Comparison of ENCODE assay signal across 8 cellular contexts in the genomic region with DNA sequence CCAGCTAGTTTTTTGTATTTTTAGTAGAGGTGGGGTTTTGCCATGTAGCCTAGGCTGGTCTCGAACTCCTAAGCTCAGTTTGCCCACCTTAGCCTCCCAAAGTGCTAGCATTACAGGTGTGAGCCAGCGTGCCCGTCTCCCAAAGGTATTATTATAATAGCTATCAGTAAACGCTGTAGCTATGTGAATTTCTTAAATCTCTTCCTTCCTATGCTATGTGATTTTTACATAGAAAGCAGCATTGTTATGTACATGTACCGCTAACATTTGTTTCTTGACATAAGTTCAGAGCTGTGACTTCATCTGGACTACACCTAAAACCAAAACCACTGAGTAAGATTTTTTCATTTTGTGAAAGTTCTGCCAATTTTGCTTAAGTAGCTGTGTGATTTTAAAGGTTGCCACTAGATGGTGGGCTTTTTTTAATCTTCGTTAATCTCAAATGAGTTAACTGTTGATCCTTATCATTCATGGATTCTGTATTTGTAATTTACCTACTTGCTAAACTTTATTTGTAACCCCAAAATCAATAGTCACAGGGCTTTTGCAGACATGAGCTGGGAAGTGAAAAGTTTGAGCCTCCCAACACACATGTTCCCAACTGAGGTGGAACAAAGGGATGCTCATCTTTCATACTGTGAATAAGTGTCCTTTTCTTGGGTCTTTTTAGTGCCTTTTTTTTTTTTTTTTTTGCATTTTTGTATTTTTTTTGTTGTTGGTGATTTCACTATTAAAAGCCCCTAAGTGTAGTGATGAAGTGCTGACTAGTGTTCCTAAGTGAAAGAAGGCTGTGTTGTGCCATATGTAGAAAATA. TPM values are rescaled to one million over a fixed set of nuclear protein-coding genes. Genes with fewer than 3 reads are reported as not detected.
A peak's percentile ranks its signal among the peaks of the same experiment; 100 is the strongest.
DNase-seq lines count a peak whose midpoint lies in the region; ATAC-seq and TF ChIP-seq lines count a peak whose summit lies in the region.
"Had no signal": no experiment of that assay in that cellular context is flagged by ENCODE, and none has a peak within 500 bp of the region (broad histone marks: within the 10 kb centered on the region; RNA-seq: fewer than 3 reads in every experiment).

No MANE protein-coding gene starts in this region.

- ATAC-seq in PC-3 (peak; percentile 44), gastrocnemius medialis (no peak)
- no peak for ATAC-seq in stimulated activated naive B cell treated with anti-CD40 and anti-IgM and Interleukin-4, amounts not matched to agents 10 μg/mL and 1 μg/mL and 100 μg/mL, for 72 hours (replicated peaks)

- in situ Hi-C loops in gastrocnemius medialis (cut with MboI; ENCODE audit: low sequenced_read_pairs in 4 of 4), result loop anchor here (10.0 to 25.0 kb wide), 4 partner anchors 81 to 703 kb away; partner anchors contain the start of gene ABCA10 (in 2 of the 4)

- CTCF ChIA-PET in PC-3 (lab: Charles Lee), result interaction anchor here (0.6 to 1.4 kb wide), 9 partner anchors 9 to 1073 kb away, joined by 3 to 9 read pairs (median 5); partner anchors contain the start of genes PRKAR1A and WIPI1

- TF ChIP-seq CTCF in GM12864 (IDR thresholded peaks at IDR 0.05; ENCODE audit: low read depth, low read length, missing control alignments) (peak; percentile 26), PC-3 (conservative IDR thresholded peaks at IDR 0.05; ENCODE audit: low read depth, low read length) (peak; percentile 90), esophagus muscularis mucosa (IDR thresholded peaks at IDR 0.05) (peak; percentile 22 to 46 (median 29)), gastrocnemius medialis (IDR thresholded peaks at IDR 0.05 in 4 of 5, conservative IDR thresholded peaks at IDR 0.05 in 1 of 5) (peak in 3 of 5 experiments; percentile 27 to 35 (median 30))

- 72% methylated on average over 6 of the region's 6 CpGs for WGBS in esophagus muscularis mucosa

- BruUV-seq in PC-3 (replicated peaks; lab: Mats Ljungman, UMichigan), result no TSS peak

- peak overlapping the region; percentile 69 for H3K9ac ChIP-seq in PC-3 (ENCODE audit: low read length)

- TF ChIP-seq EP300 in esophagus muscularis mucosa (IDR thresholded peaks at IDR 0.05), result no peak

- H4K20me1 ChIP-seq in PC-3 (ENCODE audit: low read length), result no peaks in the 10 kb centered on the region

- no peaks in the 10 kb centered on the region for H3K9me3 ChIP-seq in PC-3 (ENCODE audit: low read length)
- H3K9me3 ChIP-seq in esophagus muscularis mucosa, result no peaks in the 10 kb centered on the region
- H3K9me3 ChIP-seq in gastrocnemius medialis, result no peaks in the 10 kb centered on the region

- POLR2A ChIA-PET in PC-3 (lab: Charles Lee; ENCODE audit: unreplicated experiment), result interaction anchor here (0.5 kb wide), 1 partner anchor 88 kb away, joined by 4 read pairs; no protein-coding TSS in a partner anchor

- H3K4me2 ChIP-seq in PC-3 (ENCODE audit: low read length), result peak overlapping the region; percentile 46

- H3K27me3 Mint-ChIP-seq in stimulated activated naive B cell treated with anti-CD40 and anti-IgM and Interleukin-4, amounts not matched to agents 10 μg/mL and 1 μg/mL and 100 μg/mL, for 72 hours, result no peaks in the 10 kb centered on the region

- H3K36me3 Mint-ChIP-seq in stimulated activated naive B cell treated with anti-CD40 and anti-IgM and Interleukin-4, amounts not matched to agents 10 μg/mL and 1 μg/mL and 100 μg/mL, for 72 hours, result peaks cover 36 to 45% of the 10 kb centered on the region in 2 donors

- peaks cover 0 to 2% of the 10 kb centered on the region in 2 donors for H3K4me1 Mint-ChIP-seq in stimulated activated naive B cell treated with anti-CD40 and anti-IgM and Interleukin-4, amounts not matched to agents 10 μg/mL and 1 μg/mL and 100 μg/mL, for 72 hours

- H3K79me2 ChIP-seq in PC-3 (ENCODE audit: low read length), result no peaks in the 10 kb centered on the region

- no peak overlapping the region for H3K27ac Mint-ChIP-seq in stimulated activated naive B cell treated with anti-CD40 and anti-IgM and Interleukin-4, amounts not matched to agents 10 μg/mL and 1 μg/mL and 100 μg/mL, for 72 hours

- no peaks in the 10 kb centered on the region for H3K9me3 Mint-ChIP-seq in stimulated activated naive B cell treated with anti-CD40 and anti-IgM and Interleukin-4, amounts not matched to agents 10 μg/mL and 1 μg/mL and 100 μg/mL, for 72 hours

- H3K9me2 ChIP-seq in PC-3 (replicated peaks; ENCODE audit: low read length), result no peaks in the 10 kb centered on the region

- H3K4me1 ChIP-seq in PC-3 (ENCODE audit: insufficient read depth, low read length), result peaks cover 22% of the 10 kb centered on the region
- peaks cover 0 to 13% (median 2%) of the 10 kb centered on the region in 4 donors for H3K4me1 ChIP-seq in esophagus muscularis mucosa
- peaks cover 16 to 23% of the 10 kb centered on the region in 2 donors for H3K4me1 ChIP-seq in gastrocnemius medialis

- H3K36me3 ChIP-seq in PC-3 (ENCODE audit: low read depth, low read length) (peaks cover 70% of the 10 kb centered on the region), esophagus muscularis mucosa (peaks cover 38 to 98% (median 76%) of the 10 kb centered on the region in 4 donors), gastrocnemius medialis (peaks cover 3 to 71% of the 10 kb centered on the region in 2 donors)

- H3F3A ChIP-seq in PC-3 (ENCODE audit: low read length, unreplicated experiment), result peaks cover 8% of the 10 kb centered on the region

- no peak for DNase-seq in GM12864 (ENCODE audit: low read depth)
- DNase-seq in PC-3, result peak; percentile 72
- no peak for DNase-seq in esophagus muscularis mucosa (ENCODE audit: extremely low spot score)
- DNase-seq in gastrocnemius medialis, result no peak
- no peak for DNase-seq in stimulated activated CD4-positive, alpha-beta T cell treated with anti-CD3 and anti-CD28 coated beads, Interleukin-1b, Interleukin-23, amount 100 ng/mL, for 48 hours
- DNase-seq in activated T-cell treated with anti-CD3 and anti-CD28 coated beads for 4 hours, result no peak
- no peak for DNase-seq in stimulated activated naive B cell treated with anti-CD40 and anti-IgM and Interleukin-4, amounts not matched to agents 10 μg/mL and 1 μg/mL and 100 μg/mL, for 72 hours
- DNase-seq: NCI-H187 treated with DMSO at 0.1 percent for 48 hours had no signal

- no peak for TF ChIP-seq POLR2A in esophagus muscularis mucosa (IDR thresholded peaks at IDR 0.05; ENCODE audit: low read depth)
- no peak for TF ChIP-seq POLR2A in gastrocnemius medialis (IDR thresholded peaks at IDR 0.05)

- no peaks in the 10 kb centered on the region for H3K27me3 ChIP-seq in PC-3 (ENCODE audit: low read length)
- no peaks in the 10 kb centered on the region for H3K27me3 ChIP-seq in esophagus muscularis mucosa
- H3K27me3 ChIP-seq in gastrocnemius medialis, result no peaks in the 10 kb centered on the region

- H3K27ac ChIP-seq in PC-3 (ENCODE audit: low read length) (peak overlapping the region; percentile 88), esophagus muscularis mucosa (replicated peaks in 1 of 4) (no peak overlapping the region), gastrocnemius medialis (peak overlapping the region in 1 of 4 donors; percentile 15)

- no peak overlapping the region for H2AFZ ChIP-seq in PC-3 (ENCODE audit: low read length)

- intact Hi-C loops in PC-3 (cut with micrococcal nuclease), result loop anchor here (1.0 to 10.0 kb wide), 6 partner anchors 9 to 711 kb away; no protein-coding TSS in a partner anchor
- intact Hi-C loops in esophagus muscularis mucosa (cut with DNase I), result no loop called here
- intact Hi-C loops in gastrocnemius medialis (cut with DNase I; ENCODE audit: low total_unique reads), result no loop called here

- H3K4me3 ChIP-seq in GM12864 (ENCODE audit: low read depth, low read length) (no peak overlapping the region), PC-3 (ENCODE audit: low read length) (no peak overlapping the region), esophagus muscularis mucosa (no peak overlapping the region), gastrocnemius medialis (no peak overlapping the region)

- no peak overlapping the region for H3K4me3 Mint-ChIP-seq in stimulated activated naive B cell treated with anti-CD40 and anti-IgM and Interleukin-4, amounts not matched to agents 10 μg/mL and 1 μg/mL and 100 μg/mL, for 72 hours

RNA-seq across cellular contexts. Expression of gene PRKAR1A, which starts 21.9 kb away (rescaled TPM):
- total RNA-seq in PC-3 (2014; rRNA removed), result 208 and 214 TPM in 2 replicates
- 100 to 1,000 TPM; 179 to 311 (median 219) TPM for total RNA-seq in esophagus muscularis mucosa
- total RNA-seq in gastrocnemius medialis, result 100 to 1,000 TPM; 271 to 656 (median 557) TPM

Comparison
In these comparisons a context has a peak if more than half of its experiments do, and no peak if none do; other contexts are left out.
1. CTCF ChIP-seq: peak in every context shown above with its lines; median percentile 90 in PC-3; 30 in gastrocnemius medialis; 29 in esophagus muscularis mucosa; 26 in GM12864.